8 cellular contexts compared by ENCODE assay signal in genomic region chrX:12971282-12972003, GRCh38. TPM values are rescaled to one million over a fixed set of nuclear protein-coding genes. Genes with fewer than 3 reads are reported as not detected.
DNase-seq lines count a peak whose midpoint lies in the region; ATAC-seq and TF ChIP-seq lines count a peak whose summit lies in the region.

No MANE protein-coding gene starts in this region.

- CTCF ChIA-PET in A673 (lab: Charles Lee): no interaction called here

- no peak overlapping the region for H3K4me3 ChIP-seq in adrenal gland
- no peak overlapping the region for H3K4me3 ChIP-seq in aorta (ENCODE audit: low read length in 2 of 2)
- H3K4me3 ChIP-seq in A673 (ENCODE audit: low read depth, low read length, poor library complexity, severe bottlenecking): no peak overlapping the region

- H3K36me3 ChIP-seq in adrenal gland (replicated peaks in 1 of 2) (no peaks in the 10 kb centered on the region), aorta (ENCODE audit: control insufficient read depth in 1 of 2, insufficient read depth in 2 of 2, low read length in 1 of 2) (no peaks in the 10 kb centered on the region), A673 (ENCODE audit: insufficient read depth, low read length, poor library complexity, severe bottlenecking) (no peaks in the 10 kb centered on the region)

- POLR2A ChIA-PET in A673 (lab: Charles Lee; ENCODE audit: low non-redundant PET): interaction anchor here (0.6 kb wide), 1 partner anchor 923 kb away, joined by 4 read pairs; no protein-coding TSS in a partner anchor

- no peaks in the 10 kb centered on the region for H3K27me3 ChIP-seq in adrenal gland
- no peaks in the 10 kb centered on the region for H3K27me3 ChIP-seq in aorta (ENCODE audit: control insufficient read depth in 1 of 2, insufficient read depth in 2 of 2, low read length in 1 of 2)
- no peaks in the 10 kb centered on the region for H3K27me3 ChIP-seq in A673 (replicated peaks; ENCODE audit: insufficient read depth, low read depth, low read length, poor library complexity)

- H3K27ac ChIP-seq in adrenal gland: peak overlapping the region in 4 of 5 donors; percentile 21 to 84 (median 66)
- H3K27ac ChIP-seq in aorta (ENCODE audit: low read depth in 1 of 2, low read length in 2 of 2): peak overlapping the region; percentile 68 to 100
- no peak overlapping the region for H3K27ac ChIP-seq in A673 (ENCODE audit: low read depth, low read length, poor library complexity, severe bottlenecking)

- TF ChIP-seq CTCF in adrenal gland (IDR thresholded peaks at IDR 0.05) (no peak), A673 (conservative IDR thresholded peaks at IDR 0.05; ENCODE audit: low read depth, low read length) (no peak)

- 53 to 73% (median 65%) methylated on average over 7 to 12 of the region's 12 CpGs for WGBS in adrenal gland, 4 donors
- 4 to 39% methylated on average over 12 of the region's 12 CpGs for WGBS in aorta, 2 donors

- H3K9me3 ChIP-seq in adrenal gland (replicated peaks in 1 of 3) (no peaks in the 10 kb centered on the region), aorta (ENCODE audit: control insufficient read depth, low read length) (no peaks in the 10 kb centered on the region), A673 (ENCODE audit: low read depth, low read length, poor library complexity, severe bottlenecking) (no peaks in the 10 kb centered on the region)

- no TSS peak for BruUV-seq in A673 (replicated peaks; lab: Mats Ljungman, UMichigan)

- peak; percentile 23 for DNase-seq in stimulated activated CD4-positive, alpha-beta T cell treated with anti-CD3 and anti-CD28 coated beads, Interleukin-4, amount 100 ng/mL, for 24 hours
- DNase-seq in stimulated activated CD4-positive, alpha-beta T cell treated with anti-CD3 and anti-CD28 coated beads, Interleukin-12 subunit alpha, Interleukin-12 subunit beta, amount 100 ng/mL, for 4 hours: no peak
- no peak for DNase-seq in adrenal gland
- peak; percentile 65 for DNase-seq in mucosa of gallbladder (ENCODE audit: low spot score)
- DNase-seq in aorta: peak in 1 of 2 donors; percentile 77
- DNase-seq in A673 (ENCODE audit: low spot score): no peak

- H3K4me1 ChIP-seq in adrenal gland (replicated peaks in 1 of 2) (no peaks in the 10 kb centered on the region), aorta (ENCODE audit: control insufficient read depth in 1 of 2, insufficient read depth in 2 of 2, low read length in 2 of 2) (no peaks in the 10 kb centered on the region), A673 (ENCODE audit: insufficient read depth, low read length, poor library complexity, severe bottlenecking) (peaks cover 6% of the 10 kb centered on the region)

- intact Hi-C loops in adrenal gland (cut with DNase I) (loop anchor here in 1 of 2 donors (5.0 kb wide), 1 partner anchor 516 kb away; no protein-coding TSS in a partner anchor), aorta (cut with DNase I) (loop anchor here (2.0 to 10.0 kb wide), 4 partner anchors 403 to 517 kb away; no protein-coding TSS in a partner anchor), A673 (cut with micrococcal nuclease; ENCODE audit: unreplicated experiment) (loop anchor here (2.0 to 10.0 kb wide), 3 partner anchors 253 to 673 kb away; no protein-coding TSS in a partner anchor)

- no peak for TF ChIP-seq POLR2A in adrenal gland (IDR thresholded peaks at IDR 0.05)

- ATAC-seq in aorta (ENCODE audit: low FRiP score) (no peak), GM19023 (IDR thresholded peaks at IDR 0.05; ENCODE audit: unreplicated experiment) (no peak), GM21528 (IDR thresholded peaks at IDR 0.05; ENCODE audit: low FRiP score, unreplicated experiment) (no peak)

RNA-seq across cellular contexts. Expression of gene TMSB4X, which starts 3.5 kb away (rescaled TPM):
- total RNA-seq in adrenal gland (1,000 to 10,000 TPM; 3,090 to 9,144 (median 3,958) TPM), mucosa of gallbladder (4,832 TPM), aorta (1,000 to 10,000 TPM; 2,762 to 3,390 TPM), A673 (2021) (975 and 1,093 TPM in 2 replicates)
- polyA plus RNA-seq in adrenal gland (1,000 to 10,000 TPM; 2,395 to 6,385 (median 6,130) TPM), aorta (over 10,000 TPM in 1 of 2 donors, 1,000 to 10,000 TPM in 1; 8,938 to 17,543 TPM)

Comparison
In these comparisons a context has a peak if more than half of its experiments do, and no peak if none do; other contexts are left out.
1. DNase-seq: peak in stimulated activated CD4-positive, alpha-beta T cell treated with anti-CD3 and anti-CD28 coated beads, Interleukin-4, amount 100 ng/mL, for 24 hours (single experiment) and mucosa of gallbladder (single experiment); none in stimulated activated CD4-positive, alpha-beta T cell treated with anti-CD3 and anti-CD28 coated beads, Interleukin-12 subunit alpha, Interleukin-12 subunit beta, amount 100 ng/mL, for 4 hours (single experiment), adrenal gland (0 of 7) and A673 (single experiment).